In the genomic region with DNA sequence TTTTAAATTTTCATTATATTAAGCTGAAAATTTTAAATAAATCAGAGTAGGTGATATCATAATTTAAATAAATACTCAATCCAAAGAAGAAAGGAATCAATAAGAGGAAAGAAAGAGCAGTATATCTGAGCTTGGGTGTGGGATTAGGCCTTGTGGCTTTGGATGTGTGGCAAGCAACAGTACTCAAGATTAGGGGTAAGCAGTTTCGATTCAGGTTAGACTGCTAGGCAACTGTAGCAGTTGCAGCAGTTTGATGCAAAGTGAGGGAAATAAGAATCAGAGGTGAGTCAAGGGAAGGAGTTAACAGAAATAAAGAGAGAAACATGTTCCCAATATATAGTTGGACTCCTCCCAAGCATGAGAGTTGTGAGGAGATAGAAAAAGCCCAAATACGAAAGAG, we compare ENCODE assay signal across 3 cellular contexts.
"Had no signal": no experiment of that assay in that cellular context is flagged by ENCODE, and none has a peak within 500 bp of the region (broad histone marks: within the 10 kb centered on the region; RNA-seq: fewer than 3 reads in every experiment).

No MANE protein-coding gene starts in this region.

- H3K4me3 ChIP-seq: GM12878 had no signal

- DNase-seq: GDM1, GF-D8 had no signal

- ATAC-seq: GM12878 had no signal
